Comparison of ENCODE assay signal across 1 cellular context in genomic region chr6:135322427-135323201, GRCh38.
TF ChIP-seq lines count a peak whose summit lies in the region.

No MANE protein-coding gene starts in this region.

TF ChIP-seq in K562, 482 proteins besides CTCF, POLR2A, EP300 and RAD21 (continued from another document and continues in another):
- TF ChIP-seq, protein P1, sequence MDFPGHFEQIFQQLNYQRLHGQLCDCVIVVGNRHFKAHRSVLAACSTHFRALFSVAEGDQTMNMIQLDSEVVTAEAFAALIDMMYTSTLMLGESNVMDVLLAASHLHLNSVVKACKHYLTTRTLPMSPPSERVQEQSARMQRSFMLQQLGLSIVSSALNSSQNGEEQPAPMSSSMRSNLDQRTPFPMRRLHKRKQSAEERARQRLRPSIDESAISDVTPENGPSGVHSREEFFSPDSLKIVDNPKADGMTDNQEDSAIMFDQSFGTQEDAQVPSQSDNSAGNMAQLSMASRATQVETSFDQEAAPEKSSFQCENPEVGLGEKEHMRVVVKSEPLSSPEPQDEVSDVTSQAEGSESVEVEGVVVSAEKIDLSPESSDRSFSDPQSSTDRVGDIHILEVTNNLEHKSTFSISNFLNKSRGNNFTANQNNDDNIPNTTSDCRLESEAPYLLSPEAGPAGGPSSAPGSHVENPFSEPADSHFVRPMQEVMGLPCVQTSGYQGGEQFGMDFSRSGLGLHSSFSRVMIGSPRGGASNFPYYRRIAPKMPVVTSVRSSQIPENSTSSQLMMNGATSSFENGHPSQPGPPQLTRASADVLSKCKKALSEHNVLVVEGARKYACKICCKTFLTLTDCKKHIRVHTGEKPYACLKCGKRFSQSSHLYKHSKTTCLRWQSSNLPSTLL (IDR thresholded peaks at IDR 0.05): no peak
- TF ChIP-seq ZNF316 (IDR thresholded peaks at IDR 0.05): no peak
- no peak for TF ChIP-seq ZNF224 (CRISPR knock-in tag; IDR thresholded peaks at IDR 0.05)
- TF ChIP-seq POLR2AphosphoS2 (IDR thresholded peaks at IDR 0.05; ENCODE audit: low read length): no peak
- TF ChIP-seq HBP1 (CRISPR knock-in tag; IDR thresholded peaks at IDR 0.05): no peak
- no peak for TF ChIP-seq E2F6 (IDR thresholded peaks at IDR 0.05; ENCODE audit: borderline replicate concordance in 1 of 2, extremely low read depth in 1 of 2, insufficient read depth in 1 of 2, insufficient read length in 1 of 2, low read depth in 1 of 2, low read length in 1 of 2, poor library complexity in 1 of 2, severe bottlenecking in 1 of 2)
- 0 out of 2 replicates have a peak, but pooled peaks have one; percentile 2 for TF ChIP-seq TCF7L2 (IDR thresholded peaks at IDR 0.05; ENCODE audit: low read depth, low read length)
- no peak for TF ChIP-seq RUNX1 (IDR thresholded peaks at IDR 0.05; ENCODE audit: low read depth)
- TF ChIP-seq ZNF551 (CRISPR knock-in tag; IDR thresholded peaks at IDR 0.05): no peak
- no peak; the same call in 1 of the 2 replicates for TF ChIP-seq ZNF589 (CRISPR knock-in tag; IDR thresholded peaks at IDR 0.05; ENCODE audit: low read depth)
- TF ChIP-seq PTRF (tag; IDR thresholded peaks at IDR 0.05): no peak
- no peak for TF ChIP-seq RFX5 (IDR thresholded peaks at IDR 0.05; ENCODE audit: low read depth, low read length)
- no peak for TF ChIP-seq FOXK1 (CRISPR knock-in tag; IDR thresholded peaks at IDR 0.05; ENCODE audit: borderline replicate concordance)
- TF ChIP-seq ZNF175 (CRISPR knock-in tag; IDR thresholded peaks at IDR 0.05; ENCODE audit: low read depth): no peak
- peak; percentile 6; the same call in 1 of the 2 replicates for TF ChIP-seq TEAD2 (tag; IDR thresholded peaks at IDR 0.05)
- no peak for TF ChIP-seq CREBBP (IDR thresholded peaks at IDR 0.05; ENCODE audit: low read depth, low read length)
- TF ChIP-seq ZSCAN32 (CRISPR knock-in tag; IDR thresholded peaks at IDR 0.05): 0 out of 2 replicates have a peak, but pooled peaks have one; percentile 10
- TF ChIP-seq, protein P2, sequence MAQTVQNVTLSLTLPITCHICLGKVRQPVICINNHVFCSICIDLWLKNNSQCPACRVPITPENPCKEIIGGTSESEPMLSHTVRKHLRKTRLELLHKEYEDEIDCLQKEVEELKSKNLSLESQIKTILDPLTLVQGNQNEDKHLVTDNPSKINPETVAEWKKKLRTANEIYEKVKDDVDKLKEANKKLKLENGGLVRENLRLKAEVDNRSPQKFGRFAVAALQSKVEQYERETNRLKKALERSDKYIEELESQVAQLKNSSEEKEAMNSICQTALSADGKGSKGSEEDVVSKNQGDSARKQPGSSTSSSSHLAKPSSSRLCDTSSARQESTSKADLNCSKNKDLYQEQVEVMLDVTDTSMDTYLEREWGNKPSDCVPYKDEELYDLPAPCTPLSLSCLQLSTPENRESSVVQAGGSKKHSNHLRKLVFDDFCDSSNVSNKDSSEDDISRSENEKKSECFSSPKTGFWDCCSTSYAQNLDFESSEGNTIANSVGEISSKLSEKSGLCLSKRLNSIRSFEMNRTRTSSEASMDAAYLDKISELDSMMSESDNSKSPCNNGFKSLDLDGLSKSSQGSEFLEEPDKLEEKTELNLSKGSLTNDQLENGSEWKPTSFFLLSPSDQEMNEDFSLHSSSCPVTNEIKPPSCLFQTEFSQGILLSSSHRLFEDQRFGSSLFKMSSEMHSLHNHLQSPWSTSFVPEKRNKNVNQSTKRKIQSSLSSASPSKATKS (CRISPR knock-in tag; IDR thresholded peaks at IDR 0.05): no peak
- no peak for TF ChIP-seq FOS (IDR thresholded peaks at IDR 0.05; ENCODE audit: extremely low read depth, insufficient read length)
- TF ChIP-seq, protein P3, sequence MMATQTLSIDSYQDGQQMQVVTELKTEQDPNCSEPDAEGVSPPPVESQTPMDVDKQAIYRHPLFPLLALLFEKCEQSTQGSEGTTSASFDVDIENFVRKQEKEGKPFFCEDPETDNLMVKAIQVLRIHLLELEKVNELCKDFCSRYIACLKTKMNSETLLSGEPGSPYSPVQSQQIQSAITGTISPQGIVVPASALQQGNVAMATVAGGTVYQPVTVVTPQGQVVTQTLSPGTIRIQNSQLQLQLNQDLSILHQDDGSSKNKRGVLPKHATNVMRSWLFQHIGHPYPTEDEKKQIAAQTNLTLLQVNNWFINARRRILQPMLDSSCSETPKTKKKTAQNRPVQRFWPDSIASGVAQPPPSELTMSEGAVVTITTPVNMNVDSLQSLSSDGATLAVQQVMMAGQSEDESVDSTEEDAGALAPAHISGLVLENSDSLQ (IDR thresholded peaks at IDR 0.05): no peak
- TF ChIP-seq, protein P4, sequence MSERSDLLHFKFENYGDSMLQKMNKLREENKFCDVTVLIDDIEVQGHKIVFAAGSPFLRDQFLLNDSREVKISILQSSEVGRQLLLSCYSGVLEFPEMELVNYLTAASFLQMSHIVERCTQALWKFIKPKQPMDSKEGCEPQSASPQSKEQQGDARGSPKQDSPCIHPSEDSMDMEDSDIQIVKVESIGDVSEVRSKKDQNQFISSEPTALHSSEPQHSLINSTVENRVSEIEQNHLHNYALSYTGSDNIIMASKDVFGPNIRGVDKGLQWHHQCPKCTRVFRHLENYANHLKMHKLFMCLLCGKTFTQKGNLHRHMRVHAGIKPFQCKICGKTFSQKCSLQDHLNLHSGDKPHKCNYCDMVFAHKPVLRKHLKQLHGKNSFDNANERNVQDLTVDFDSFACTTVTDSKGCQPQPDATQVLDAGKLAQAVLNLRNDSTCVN (CRISPR knock-in tag; IDR thresholded peaks at IDR 0.05): no peak
- no peak for TF ChIP-seq NFATC3 (IDR thresholded peaks at IDR 0.05)
- TF ChIP-seq ZNF282 (CRISPR knock-in tag; IDR thresholded peaks at IDR 0.05): no peak
- TF ChIP-seq BRCA1 (IDR thresholded peaks at IDR 0.05): no peak
- no peak for TF ChIP-seq BRCA1 (CRISPR knock-in tag; IDR thresholded peaks at IDR 0.05)
- TF ChIP-seq CBFB (CRISPR knock-in tag; IDR thresholded peaks at IDR 0.05): no peak
- TF ChIP-seq, protein P5, sequence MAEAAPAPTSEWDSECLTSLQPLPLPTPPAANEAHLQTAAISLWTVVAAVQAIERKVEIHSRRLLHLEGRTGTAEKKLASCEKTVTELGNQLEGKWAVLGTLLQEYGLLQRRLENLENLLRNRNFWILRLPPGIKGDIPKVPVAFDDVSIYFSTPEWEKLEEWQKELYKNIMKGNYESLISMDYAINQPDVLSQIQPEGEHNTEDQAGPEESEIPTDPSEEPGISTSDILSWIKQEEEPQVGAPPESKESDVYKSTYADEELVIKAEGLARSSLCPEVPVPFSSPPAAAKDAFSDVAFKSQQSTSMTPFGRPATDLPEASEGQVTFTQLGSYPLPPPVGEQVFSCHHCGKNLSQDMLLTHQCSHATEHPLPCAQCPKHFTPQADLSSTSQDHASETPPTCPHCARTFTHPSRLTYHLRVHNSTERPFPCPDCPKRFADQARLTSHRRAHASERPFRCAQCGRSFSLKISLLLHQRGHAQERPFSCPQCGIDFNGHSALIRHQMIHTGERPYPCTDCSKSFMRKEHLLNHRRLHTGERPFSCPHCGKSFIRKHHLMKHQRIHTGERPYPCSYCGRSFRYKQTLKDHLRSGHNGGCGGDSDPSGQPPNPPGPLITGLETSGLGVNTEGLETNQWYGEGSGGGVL (CRISPR knock-in tag; IDR thresholded peaks at IDR 0.05): no peak
- TF ChIP-seq CHD4 (IDR thresholded peaks at IDR 0.05; ENCODE audit: insufficient read depth, insufficient replicate concordance, low read depth, low read length, poor library complexity, severe bottlenecking): peak; percentile 20
- TF ChIP-seq NR3C1 (CRISPR knock-in tag; IDR thresholded peaks at IDR 0.05): no peak
- TF ChIP-seq RHOXF2B (CRISPR knock-in tag; conservative IDR thresholded peaks at IDR 0.05): no peak
- TF ChIP-seq NFRKB (IDR thresholded peaks at IDR 0.05; ENCODE audit: low read depth): peak; percentile 83
- no peak; the same call in 1 of the 2 replicates for TF ChIP-seq RFX7 (CRISPR knock-in tag; IDR thresholded peaks at IDR 0.05)
- no peak for TF ChIP-seq ZNF444 (CRISPR knock-in tag; IDR thresholded peaks at IDR 0.05)
- TF ChIP-seq, protein P6, sequence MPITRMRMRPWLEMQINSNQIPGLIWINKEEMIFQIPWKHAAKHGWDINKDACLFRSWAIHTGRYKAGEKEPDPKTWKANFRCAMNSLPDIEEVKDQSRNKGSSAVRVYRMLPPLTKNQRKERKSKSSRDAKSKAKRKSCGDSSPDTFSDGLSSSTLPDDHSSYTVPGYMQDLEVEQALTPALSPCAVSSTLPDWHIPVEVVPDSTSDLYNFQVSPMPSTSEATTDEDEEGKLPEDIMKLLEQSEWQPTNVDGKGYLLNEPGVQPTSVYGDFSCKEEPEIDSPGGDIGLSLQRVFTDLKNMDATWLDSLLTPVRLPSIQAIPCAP (CRISPR knock-in tag; IDR thresholded peaks at IDR 0.05; ENCODE audit: borderline replicate concordance): 0 out of 2 replicates have a peak, but pooled peaks have one; percentile 5
- TF ChIP-seq ZBTB8A (IDR thresholded peaks at IDR 0.05; ENCODE audit: partially characterized antibody): no peak
- TF ChIP-seq RAD51 (IDR thresholded peaks at IDR 0.05; ENCODE audit: borderline replicate concordance, low read depth): no peak
- TF ChIP-seq RBM15 (IDR thresholded peaks at IDR 0.05; ENCODE audit: insufficient read depth, low read length): no peak
- no peak for TF ChIP-seq CAMTA2 (CRISPR knock-in tag; conservative IDR thresholded peaks at IDR 0.05)
- TF ChIP-seq RERE (CRISPR knock-in tag; IDR thresholded peaks at IDR 0.05; ENCODE audit: borderline replicate concordance): no peak
- TF ChIP-seq FOXO4 (CRISPR knock-in tag; IDR thresholded peaks at IDR 0.05): no peak
- no peak for TF ChIP-seq KAT7 (CRISPR knock-in tag; IDR thresholded peaks at IDR 0.05; ENCODE audit: borderline replicate concordance)
- TF ChIP-seq DNMT1 (IDR thresholded peaks at IDR 0.05): no peak
- TF ChIP-seq ZNF644 (tag; IDR thresholded peaks at IDR 0.05; ENCODE audit: low read depth): no peak
- TF ChIP-seq RBM17 (IDR thresholded peaks at IDR 0.05; ENCODE audit: borderline replicate concordance, low read depth, low read length): no peak
